8 cellular contexts compared by ENCODE assay signal in the genomic region with DNA sequence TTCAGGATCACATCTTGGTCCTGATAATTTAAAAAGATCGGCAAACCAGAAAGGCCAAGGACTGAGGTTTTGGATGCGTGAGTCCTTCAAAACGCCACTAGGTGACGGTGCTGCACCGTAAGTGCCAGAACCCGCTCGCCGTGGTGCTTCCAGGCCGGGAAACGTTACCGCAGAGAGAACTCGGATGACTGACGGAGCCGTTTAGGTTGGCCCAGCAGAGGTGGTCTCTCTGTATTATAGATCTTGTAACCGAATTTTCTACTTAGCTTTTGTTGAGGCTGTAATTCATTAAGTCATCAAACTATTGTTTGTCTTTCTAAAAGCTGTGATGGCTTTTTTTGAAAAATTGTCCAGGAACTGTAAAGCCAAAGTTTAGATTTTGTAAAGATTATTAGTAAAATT. TPM values are rescaled to one million over a fixed set of nuclear protein-coding genes. Genes with fewer than 3 reads are reported as not detected.
DNase-seq lines count a peak whose midpoint lies in the region; ATAC-seq, FAIRE-seq and TF ChIP-seq lines count a peak whose summit lies in the region.

No MANE protein-coding gene starts in this region.

- no peak overlapping the region for H3K27ac Mint-ChIP-seq in type B pancreatic cell

- no peaks in the 10 kb centered on the region for H3K36me3 Mint-ChIP-seq in type B pancreatic cell

- FAIRE-seq in D721Med (lab: Jason Lieb, UNC): peak; percentile 95
- peak; percentile 43 for FAIRE-seq in pancreas (lab: Jason Lieb, UNC)

- no peak overlapping the region for H3K4me3 ChIP-seq in pancreas

- H3K4me1 Mint-ChIP-seq in type B pancreatic cell (ENCODE audit: unreplicated experiment): peaks cover 3% of the 10 kb centered on the region

- H3K27me3 Mint-ChIP-seq in type B pancreatic cell: peaks cover 57% of the 10 kb centered on the region

- intact Hi-C loops in pancreas (cut with DNase I): no loop called here

- peaks cover 0 to 3% (median 0%) of the 10 kb centered on the region in 4 donors for H3K27me3 ChIP-seq in pancreas

- H3K36me3 ChIP-seq in pancreas: no peaks in the 10 kb centered on the region

- DNase-seq in D721Med (ENCODE audit: insufficient read length, low spot score) (no peak), LHCN-M2 (ENCODE audit: low read depth) (peak; percentile 58), SHP77 (lab: John Stamatoyannopoulos, UW) (peak; percentile 74 to 75), foreskin melanocyte (peak; percentile 39), pancreas (peak; percentile 41 to 85 (median 73)), type B pancreatic cell (ENCODE audit: extremely low spot score, unreplicated experiment) (peak; percentile 78)
- DNase-seq in activated T-helper 9 cell treated with anti-CD3 and anti-CD28 coated beads, Interleukin-2, amount 50 U/mL, for 16 hours (ENCODE audit: low read depth): peak; percentile 34

- TF ChIP-seq CTCF in D721Med (IDR thresholded peaks at IDR 0.05; ENCODE audit: insufficient read depth, missing control alignments) (peak; percentile 100), pancreas (IDR thresholded peaks at IDR 0.05) (peak; percentile 73 to 97 (median 90)), type B pancreatic cell (conservative IDR thresholded peaks at IDR 0.05) (peak; percentile 98)

- no peak overlapping the region for H3K27ac ChIP-seq in pancreas

- H3K9me3 Mint-ChIP-seq in type B pancreatic cell: no peaks in the 10 kb centered on the region

- no peak overlapping the region for H3K4me3 Mint-ChIP-seq in type B pancreatic cell

- H3K4me1 ChIP-seq in pancreas: no peaks in the 10 kb centered on the region

- peak; percentile 96 for ATAC-seq in GM21528 (IDR thresholded peaks at IDR 0.05; ENCODE audit: low FRiP score, unreplicated experiment)
- ATAC-seq in pancreas: peak; percentile 92 to 100 (median 98)

- H3K9me3 ChIP-seq in pancreas: no peaks in the 10 kb centered on the region

- WGBS in pancreas, 2 donors: 1% methylated on average over 15 of the region's 15 CpGs

RNA-seq across cellular contexts. Expression of gene ADCYAP1, which starts 39.8 kb away (rescaled TPM):
- total RNA-seq in LHCN-M2 (2014; rRNA removed) (not detected in 2 replicates), pancreas (1 to 10 TPM in 5 of 6 donors, under 1 TPM in 1; 0.98 to 8.4 (median 2.0) TPM), type B pancreatic cell (ENCODE audit: low replicate concordance) (0.34 and 1.2 TPM in 2 replicates)
- not detected for polyA plus RNA-seq in LHCN-M2 (2012)
- 10 to 100 TPM in 1 of 2 donors, 1 to 10 TPM in 1; 4.7 to 36.3 TPM for polyA plus RNA-seq in pancreas

RNA-seq across cellular contexts. Expression of gene YES1, which starts 52.8 kb away (rescaled TPM):
- total RNA-seq in LHCN-M2 (2014; rRNA removed) (112 and 124 TPM in 2 replicates), pancreas (10 to 100 TPM; 28.1 to 35.2 (median 30.7) TPM), type B pancreatic cell (ENCODE audit: low replicate concordance) (38.8 and 48.5 TPM in 2 replicates)
- 9.2 TPM for polyA plus RNA-seq in LHCN-M2 (2012)
- 10 to 100 TPM; 10.7 to 11.4 TPM for polyA plus RNA-seq in pancreas
